In genomic region chr17:55990332-55991006, GRCh38 we compare ENCODE assay signal across 20 cellular contexts.
"Had no signal": no experiment of that assay in that cellular context is flagged by ENCODE, and none has a peak within 500 bp of the region (broad histone marks: within the 10 kb centered on the region; RNA-seq: fewer than 3 reads in every experiment).

No MANE protein-coding gene starts in this region.

- H3K4me3 ChIP-seq: lung, transverse colon had no signal

- H3K27me3 ChIP-seq: transverse colon had no signal

- ATAC-seq: activated CD8-positive, alpha-beta T cell treated with anti-CD3 and anti-CD28 coated beads, Interleukin-2, amount 10 ng/mL, durations not matched to agents 7 days and 5 days; activated naive CD4-positive, alpha-beta T cell treated with anti-CD3 and anti-CD28 coated beads, Interleukin-2, amount 50 U/mL, for 72 hours; esophagus mucosa; naive thymus-derived CD4-positive, alpha-beta T cell; T-helper 17 cell had no signal

- FAIRE-seq: colon, endometrium had no signal

- H3K36me3 ChIP-seq: transverse colon had no signal

- H3K9me3 ChIP-seq: transverse colon had no signal

- H3K27ac ChIP-seq: transverse colon had no signal

- DNase-seq: activated CD4-positive, alpha-beta T cell treated with anti-CD3 and anti-CD28 coated beads for 4 hours; activated CD8-positive, alpha-beta memory T cell treated with anti-CD3 and anti-CD28 coated beads, Interleukin-2, amount 50 U/mL, for 4 hours; activated CD8-positive, alpha-beta T cell treated with anti-CD3 and anti-CD28 coated beads, Interleukin-2, amount 10 ng/mL, durations not matched to agents 7 days and 5 days; activated effector memory CD4-positive, alpha-beta T cell treated with anti-CD3 and anti-CD28 coated beads, Interleukin-2, amount 50 U/mL, for 16 hours; activated T-cell treated with anti-CD3 and anti-CD28 coated beads, Interleukin-2, amount 50 U/mL, for 48 hours; caudate nucleus; immature natural killer cell; naive thymus-derived CD4-positive, alpha-beta T cell; retina; stimulated activated CD4-positive, alpha-beta T cell treated with anti-CD3 and anti-CD28 coated beads, Interleukin-4, amount 100 ng/mL, for 4 hours; stimulated activated CD8-positive, alpha-beta memory T cell treated with anti-CD3 and anti-CD28 coated beads, Interleukin-4, amount 100 ng/mL, for 48 hours; stimulated activated naive CD4-positive, alpha-beta T cell treated with Interleukin-2 at 50 U/mL for 16 hours; substantia nigra; T-helper 17 cell; transverse colon had no signal

- H3K4me1 ChIP-seq: transverse colon had no signal
